ENCODE assay signal across 14 cellular contexts in the genomic region with DNA sequence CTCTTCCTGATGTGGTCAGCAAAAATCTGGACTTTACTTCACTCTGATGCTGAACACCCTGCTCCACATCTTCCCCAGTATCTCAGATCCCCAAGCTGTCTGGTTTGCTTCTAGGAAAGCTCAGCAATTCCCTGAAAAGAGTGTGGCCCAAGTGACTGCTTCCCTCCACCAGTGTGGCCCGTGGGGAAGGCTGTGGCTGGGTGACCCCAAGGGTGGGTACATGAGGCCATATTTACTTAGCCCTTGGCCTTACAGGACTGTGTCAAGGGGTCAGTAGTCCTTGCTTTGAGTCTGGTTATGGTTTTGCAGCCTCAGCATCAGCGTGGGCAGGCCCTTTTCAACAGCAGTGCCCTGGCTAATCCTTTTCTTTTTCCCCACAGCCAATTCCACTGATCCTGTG. TPM values are rescaled to one million over a fixed set of nuclear protein-coding genes. Genes with fewer than 3 reads are reported as not detected.
DNase-seq lines count a peak whose midpoint lies in the region; ATAC-seq, FAIRE-seq and TF ChIP-seq lines count a peak whose summit lies in the region.
"Not testable (repeated sequence)": the region's sequence is repeated elsewhere in the genome, so short reads cannot be mapped to it uniquely, and the experiment has no call there.
"Had no signal": no experiment of that assay in that cellular context is flagged by ENCODE, and none has a peak within 500 bp of the region (broad histone marks: within the 10 kb centered on the region; RNA-seq: fewer than 3 reads in every experiment).

No MANE protein-coding gene starts in this region.

- H3K27ac Mint-ChIP-seq in nephron progenitor cell: peak overlapping the region; percentile 88
- peak overlapping the region; percentile 54 for H3K27ac Mint-ChIP-seq in type B pancreatic cell

- not testable (repeated sequence) for DNase-seq in GM23248; dorsolateral prefrontal cortex; hepatocyte (ENCODE audit: low spot score); HepG2 (ENCODE audit: low spot score); nephron progenitor cell; trophoblast cell; type B pancreatic cell (ENCODE audit: extremely low spot score, unreplicated experiment)
- DNase-seq in K562 (ENCODE audit: extremely low read depth in 1 of 4, low spot score in 3 of 4): peak in 1 of 4 experiments; percentile 15

- H3K4me1 Mint-ChIP-seq in nephron progenitor cell: peaks cover 25% of the 10 kb centered on the region
- not testable (repeated sequence) for H3K4me1 Mint-ChIP-seq in type B pancreatic cell (ENCODE audit: unreplicated experiment)

- WGBS in GM23248 (ENCODE audit: low coverage in 1 of 2, low lambda C conversion rate in 2 of 2, missing lambda C conversion rate in 2 of 2), 2 experiments: 86 to 90% methylated on average over 2 of the region's 2 CpGs
- WGBS in K562 (ENCODE audit: insufficient coverage, low coverage, missing lambda C conversion rate): 9% methylated on average over 1 of the region's 2 CpGs
- 52% methylated on average over 2 of the region's 2 CpGs for WGBS in hepatocyte (ENCODE audit: low lambda C conversion rate, missing lambda C conversion rate)
- WGBS in HepG2 (ENCODE audit: low lambda C conversion rate): 0% methylated on average over 1 of the region's 2 CpGs
- no CpG with 5 or more reads among the region's 2 CpGs for WGBS in trophoblast cell (ENCODE audit: extremely low coverage, insufficient coverage, insufficient read length)

- not testable (repeated sequence) for BruUV-seq in K562 (replicated peaks; lab: Mats Ljungman, UMichigan); HepG2 (replicated peaks; lab: Mats Ljungman, UMichigan)

- in situ Hi-C loops in GM23248 (cut with MboI); K562 (cut with MboI); HepG2 (cut with HindIII; ENCODE audit: extremely low pct_ligation_motif_present, low pct_unique_long_range_greater_than_20kb): not testable (repeated sequence)

- TF ChIP-seq POLR2A in K562 (conservative IDR thresholded peaks at IDR 0.05); HepG2 (IDR thresholded peaks at IDR 0.05; ENCODE audit: insufficient read depth in 1 of 2, low read depth in 2 of 2, low read length in 2 of 2): not testable (repeated sequence)

- H4K8ac ChIP-seq in trophoblast cell (ENCODE audit: low read depth, low read length): not testable (repeated sequence)

- not testable (repeated sequence) for H3K14ac ChIP-seq in trophoblast cell (ENCODE audit: low read length)

- intact Hi-C loops in K562 (cut with micrococcal nuclease); dorsolateral prefrontal cortex (cut with DNase I); HepG2 (cut with micrococcal nuclease; ENCODE audit: unreplicated experiment): not testable (repeated sequence)

- H3K79me1 ChIP-seq in trophoblast cell (ENCODE audit: low read length): not testable (repeated sequence)

- H3K9me2 ChIP-seq in GM23248 (ENCODE audit: insufficient read depth); hepatocyte (replicated peaks; ENCODE audit: insufficient read depth): not testable (repeated sequence)

- peak overlapping the region; percentile 33 for H3K9ac ChIP-seq in GM23248
- H3K9ac ChIP-seq in K562 (ENCODE audit: insufficient read depth in 1 of 2, low read depth in 2 of 2, low read length in 2 of 2); HepG2 (ENCODE audit: insufficient read depth, low read depth, low read length); trophoblast cell (ENCODE audit: low read length): not testable (repeated sequence)

- not testable (repeated sequence) for H3K9me1 ChIP-seq in K562 (ENCODE audit: control insufficient read depth, insufficient read depth, low read length)

- not testable (repeated sequence) for H3K27me3 ChIP-seq in GM23248 (replicated peaks; ENCODE audit: insufficient read depth); K562 (ENCODE audit: control insufficient read depth in 2 of 2, insufficient read depth in 2 of 2, low read length in 2 of 2); dorsolateral prefrontal cortex; hepatocyte; HepG2 (ENCODE audit: control insufficient read depth in 1 of 2, insufficient read depth in 2 of 2, low read length in 2 of 2); trophoblast cell (ENCODE audit: insufficient read depth, low read length)

- not testable (repeated sequence) for FAIRE-seq in K562 (lab: Jason Lieb, UNC)
- peak; percentile 15 for FAIRE-seq in HepG2 (lab: Jason Lieb, UNC)

- not testable (repeated sequence) for H2BK120ac ChIP-seq in trophoblast cell (ENCODE audit: insufficient read depth, low read length, poor library complexity)

- H3K18ac ChIP-seq in trophoblast cell (ENCODE audit: low read length): not testable (repeated sequence)

- peak overlapping the region; percentile 31 for H2BK5ac ChIP-seq in trophoblast cell (ENCODE audit: low read depth, low read length, poor library complexity)

- H2BK12ac ChIP-seq in trophoblast cell (ENCODE audit: low read length): peak overlapping the region; percentile 87

- CTCF ChIA-PET in K562 (lab: Yijun Ruan, JAX; ENCODE audit: low intra/inter-chr PET ratio); HepG2 (lab: Yijun Ruan, JAX; ENCODE audit: low intra/inter-chr PET ratio, low total read pairs): not testable (repeated sequence)

- TF ChIP-seq EP300 in K562 (IDR thresholded peaks at IDR 0.05; ENCODE audit: low read length); HepG2 (IDR thresholded peaks at IDR 0.05; ENCODE audit: low read depth in 2 of 2, low read length in 2 of 2); HepG2 (CRISPR knock-in tag; IDR thresholded peaks at IDR 0.05; ENCODE audit: borderline replicate concordance): not testable (repeated sequence)

- H3K4me2 ChIP-seq in GM23248 (ENCODE audit: unreplicated experiment); K562 (ENCODE audit: insufficient read depth, low read length); HepG2 (ENCODE audit: low read depth, low read length); trophoblast cell (ENCODE audit: low read length): not testable (repeated sequence)
- H3K4me2 ChIP-seq in hepatocyte: peak overlapping the region; percentile 46

- not testable (repeated sequence) for H3K36me3 Mint-ChIP-seq in nephron progenitor cell (ENCODE audit: low read depth); type B pancreatic cell

- H3K4me1 ChIP-seq in GM23248 (ENCODE audit: insufficient read depth); K562 (replicated peaks in 1 of 2; ENCODE audit: control insufficient read depth in 2 of 2, insufficient read depth in 2 of 2, low read length in 2 of 2); HepG2 (ENCODE audit: insufficient read depth, low read length); trophoblast cell (ENCODE audit: control insufficient read depth in 1 of 2, insufficient read depth in 2 of 2, low read length in 2 of 2): not testable (repeated sequence)
- H3K4me1 ChIP-seq in hepatocyte (ENCODE audit: insufficient read depth): peaks cover 13% of the 10 kb centered on the region

- TF ChIP-seq RAD21 in K562 (CRISPR knock-in tag; conservative IDR thresholded peaks at IDR 0.05 in 1 of 2, IDR thresholded peaks at IDR 0.05 in 1 of 2); HepG2 (CRISPR knock-in tag; IDR thresholded peaks at IDR 0.05): not testable (repeated sequence)

- H4K12ac ChIP-seq in trophoblast cell (ENCODE audit: low read depth, low read length): not testable (repeated sequence)

- not testable (repeated sequence) for H2AK5ac ChIP-seq in trophoblast cell (ENCODE audit: low read length)

- H3K4ac ChIP-seq in trophoblast cell (ENCODE audit: low read depth, low read length): not testable (repeated sequence)

- H3K23ac ChIP-seq in trophoblast cell (ENCODE audit: low read length): not testable (repeated sequence)

- H3K9me3 Mint-ChIP-seq in nephron progenitor cell, type B pancreatic cell: not testable (repeated sequence)

- H3K27ac ChIP-seq in GM23248 (peak overlapping the region; percentile 43; the same call in 1 of the 2 replicates), dorsolateral prefrontal cortex (peak overlapping the region in 31 of 59 donors; percentile 13 to 89 (median 66)), hepatocyte (peak overlapping the region; percentile 94)
- not testable (repeated sequence) for H3K27ac ChIP-seq in K562 (ENCODE audit: extremely low read depth, low read depth, low read length); HepG2 (ENCODE audit: extremely low read length, insufficient read depth, low read length); trophoblast cell (ENCODE audit: low read depth, low read length)

- H3K4me3 ChIP-seq in GM23248; K562; dorsolateral prefrontal cortex; hepatocyte; HepG2 (replicated peaks in 1 of 3; ENCODE audit: insufficient read depth in 1 of 3, low read depth in 2 of 3, low read length in 3 of 3); trophoblast cell (ENCODE audit: low read depth, low read length): not testable (repeated sequence)

- not testable (repeated sequence) for H3K27me3 Mint-ChIP-seq in nephron progenitor cell (ENCODE audit: low read depth, poor library complexity); type B pancreatic cell

- H2AFZ ChIP-seq in GM23248 (peak overlapping the region; percentile 75), K562 (ENCODE audit: low read depth, low read length) (peak overlapping the region; percentile 68), hepatocyte (peak overlapping the region; percentile 59)
- H2AFZ ChIP-seq in HepG2 (ENCODE audit: low read length); trophoblast cell (ENCODE audit: insufficient read depth, low read length, poor library complexity): not testable (repeated sequence)

- H3F3A ChIP-seq in GM23248 (ENCODE audit: insufficient read depth): not testable (repeated sequence)

- POLR2A ChIA-PET in K562 (lab: Yijun Ruan, JAX); HepG2 (lab: Yijun Ruan, JAX): not testable (repeated sequence)

- H4K91ac ChIP-seq in trophoblast cell (ENCODE audit: low read depth, low read length): peak overlapping the region; percentile 61

- H3K4me3 Mint-ChIP-seq in nephron progenitor cell, type B pancreatic cell: not testable (repeated sequence)

- TF ChIP-seq CTCF in K562 (IDR thresholded peaks at IDR 0.05 in 2 of 3, conservative IDR thresholded peaks at IDR 0.05 in 1 of 3; ENCODE audit: insufficient read depth in 2 of 3, low read depth in 1 of 3, low read length in 3 of 3); dorsolateral prefrontal cortex (IDR thresholded peaks at IDR 0.05 in 54 of 56, conservative IDR thresholded peaks at IDR 0.05 in 2 of 56; ENCODE audit: low read depth in 1 of 56, partially characterized antibody in 56 of 56); hepatocyte (IDR thresholded peaks at IDR 0.05; ENCODE audit: poor library complexity); HepG2 (CRISPR knock-in tag; IDR thresholded peaks at IDR 0.05); nephron progenitor cell (IDR thresholded peaks at IDR 0.05); type B pancreatic cell (conservative IDR thresholded peaks at IDR 0.05): not testable (repeated sequence)

- not testable (repeated sequence) for H4K20me1 ChIP-seq in GM23248 (ENCODE audit: insufficient read depth); K562 (replicated peaks; ENCODE audit: control insufficient read depth, insufficient read depth, low read length); hepatocyte (ENCODE audit: insufficient read depth, poor library complexity, severe bottlenecking); HepG2 (ENCODE audit: insufficient read depth, low read length)

- H3K36me3 ChIP-seq in GM23248 (ENCODE audit: low read depth); K562 (ENCODE audit: control insufficient read depth, insufficient read depth, low read length); hepatocyte (replicated peaks; ENCODE audit: insufficient read depth, low read depth); HepG2 (replicated peaks in 1 of 2; ENCODE audit: control insufficient read depth in 1 of 2, insufficient read depth in 2 of 2, low read length in 2 of 2); trophoblast cell (ENCODE audit: control insufficient read depth in 1 of 2, insufficient read depth in 2 of 2, low read length in 2 of 2): not testable (repeated sequence)

- not testable (repeated sequence) for H3K79me2 ChIP-seq in GM23248 (ENCODE audit: insufficient read depth); K562 (ENCODE audit: control insufficient read depth, insufficient read depth, low read length); hepatocyte; HepG2 (ENCODE audit: insufficient read depth, low read length); trophoblast cell (ENCODE audit: control insufficient read depth, insufficient read depth, low read length, poor library complexity)

- not testable (repeated sequence) for H3K9me3 ChIP-seq in GM23248 (ENCODE audit: low read depth); K562 (replicated peaks; ENCODE audit: control insufficient read depth, insufficient read depth, low read depth, low read length); hepatocyte (ENCODE audit: low read depth); HepG2 (ENCODE audit: low read length); trophoblast cell (ENCODE audit: insufficient read depth, low read depth, low read length)

- peak; percentile 52 for ATAC-seq in K562
- ATAC-seq in HepG2: not testable (repeated sequence)

RNA-seq across cellular contexts. Expression of gene FCGR3B, which starts 35.8 kb away (rescaled TPM):
- not detected in 2 replicates for total RNA-seq in GM23248 (2014; rRNA removed; shearing (Covaris generic))
- not detected in 2 replicates for polyA plus RNA-seq in GM23248 (2016; fragmentation: Nextera tagmentation; extraction: Ambion mirVana)
- 1.4 and 2.2 TPM in 2 replicates for total RNA-seq in K562 (2011; cell fraction: chromatin; rRNA removed; ENCODE audit: low replicate concordance)
- total RNA-seq in K562 (2011; cell fraction: nucleolus; rRNA removed): 1.3 and 2.0 TPM in 2 replicates
- 2.4 and 2.8 TPM in 2 replicates for total RNA-seq in K562 (2011; cell fraction: nucleoplasm; rRNA removed)
- total RNA-seq in K562 (2014; rRNA removed): 0.08 and 0.18 TPM in 2 replicates
- 0.40 and 0.54 TPM in 2 replicates for total RNA-seq in K562 (2014; rRNA removed; fragmentation: Illumina TruSeq; extraction: Trizol)
- total RNA-seq in K562 (2015; rRNA removed; fragmentation: Illumina TruSeq; extraction: Trizol): 0.19 and 0.36 TPM in 2 replicates
- total RNA-seq in K562 (2021): 0.11 and 0.49 TPM in 2 replicates
- polyA plus RNA-seq in K562 (2011; rRNA removed): 0.87 and 1.1 TPM in 2 replicates
- polyA plus RNA-seq in K562 (2011; cell fraction: cytosol; rRNA removed): 0.18 and 0.25 TPM in 2 replicates
- 0.95 and 1.6 TPM in 2 replicates for polyA plus RNA-seq in K562 (2011; cell fraction: nucleus; rRNA removed)
- polyA plus RNA-seq in K562 (2012): 0.55 and 1.00 TPM in 2 replicates
- polyA plus RNA-seq in K562 (2014; fragmentation: Illumina TruSeq; extraction: Trizol): 0.27 and 0.35 TPM in 2 replicates
- polyA plus RNA-seq in K562 (2014; fragmentation: Nextera tagmentation; extraction: Ambion mirVana): under 1 TPM; 0.41 TPM
- polyA plus RNA-seq in K562 (2014; rRNA removed): 0.27 and 0.36 TPM in 2 replicates
- polyA minus RNA-seq in K562 (2011; rRNA and poly(A)+ RNA removed): 1.1 and 1.4 TPM in 2 replicates
- polyA minus RNA-seq in K562 (2011; cell fraction: cytosol; rRNA and poly(A)+ RNA removed): not detected in 2 replicates
- 0.94 and 2.4 TPM in 2 replicates for polyA minus RNA-seq in K562 (2011; cell fraction: nucleus; rRNA and poly(A)+ RNA removed)
- 10 to 100 TPM in 3 of 120 experiments, 1 to 10 TPM in 105, under 1 TPM in 8, not detected in 4; 0.34 to 19.7 (median 2.7) TPM for total RNA-seq in dorsolateral prefrontal cortex
- total RNA-seq in hepatocyte: not detected in 2 replicates
- 0.40 TPM in 1 of 2 replicates, not detected in the other for polyA plus RNA-seq in hepatocyte
- not detected in 2 replicates for total RNA-seq in HepG2 (2016; rRNA removed; fragmentation: Illumina TruSeq; extraction: Trizol)
- not detected in 2 replicates for total RNA-seq in HepG2 (2016; cell fraction: cytosol; rRNA removed; fragmentation: Illumina TruSeq; extraction: Trizol; ENCODE audit: low read depth)
- not detected in 2 replicates for total RNA-seq in HepG2 (2016; cell fraction: insoluble cytoplasmic fraction; rRNA removed; fragmentation: Illumina TruSeq; extraction: Trizol)
- total RNA-seq in HepG2 (2016; cell fraction: membrane; rRNA removed; fragmentation: Illumina TruSeq; extraction: Trizol): not detected in 2 replicates
- total RNA-seq in HepG2 (2016; cell fraction: nucleus; rRNA removed; fragmentation: Illumina TruSeq; extraction: Trizol): not detected in 2 replicates
- not detected in 2 replicates for polyA plus RNA-seq in HepG2 (2011; rRNA removed)
- polyA plus RNA-seq in HepG2 (2011; cell fraction: cytosol; rRNA removed): not detected in 2 replicates
- polyA plus RNA-seq in HepG2 (2011; cell fraction: nucleus; rRNA removed): not detected in 2 replicates
- not detected in 2 replicates for polyA plus RNA-seq in HepG2 (2012)
- polyA plus RNA-seq in HepG2 (2016; cell fraction: cytosol; fragmentation: Illumina TruSeq; extraction: Trizol; ENCODE audit: low read depth): not detected in 2 replicates
- not detected in 2 replicates for polyA plus RNA-seq in HepG2 (2016; cell fraction: insoluble cytoplasmic fraction; fragmentation: Illumina TruSeq; extraction: Trizol; ENCODE audit: low read depth)
- not detected in 2 replicates for polyA plus RNA-seq in HepG2 (2016; cell fraction: membrane; fragmentation: Illumina TruSeq; extraction: Trizol; ENCODE audit: low read depth)
- not detected in 2 replicates for polyA plus RNA-seq in HepG2 (2016; cell fraction: nucleus; fragmentation: Illumina TruSeq; extraction: Trizol; ENCODE audit: insufficient read depth, low read depth)
- polyA minus RNA-seq in HepG2 (2011; rRNA and poly(A)+ RNA removed; ENCODE audit: low replicate concordance): not detected in 2 replicates
- not detected in 2 replicates for polyA minus RNA-seq in HepG2 (2011; cell fraction: cytosol; rRNA and poly(A)+ RNA removed)
- polyA minus RNA-seq in HepG2 (2011; cell fraction: nucleus; rRNA and poly(A)+ RNA removed): not detected in 2 replicates
- not detected in 2 replicates for polyA plus RNA-seq in trophoblast cell (2013)
- total RNA-seq in type B pancreatic cell (ENCODE audit: low replicate concordance): not detected in 2 replicates
- total RNA-seq: Calu3, H1, IMR-90, PC-9, RPMI7951 had no signal
- polyA plus RNA-seq: BJ, H1, IMR-90 had no signal

RNA-seq across cellular contexts. Expression of gene FCGR3A, which starts 45.6 kb away (rescaled TPM):
- not detected in 2 replicates for total RNA-seq in GM23248 (2014; rRNA removed; shearing (Covaris generic))
- polyA plus RNA-seq in GM23248 (2016; fragmentation: Nextera tagmentation; extraction: Ambion mirVana): not detected in 2 replicates
- total RNA-seq in K562 (2011; cell fraction: chromatin; rRNA removed; ENCODE audit: low replicate concordance): 0.81 and 1.4 TPM in 2 replicates
- 0.39 and 0.67 TPM in 2 replicates for total RNA-seq in K562 (2011; cell fraction: nucleolus; rRNA removed)
- total RNA-seq in K562 (2011; cell fraction: nucleoplasm; rRNA removed): 1.2 and 1.7 TPM in 2 replicates
- total RNA-seq in K562 (2014; rRNA removed): 0.12 TPM in 1 of 2 replicates, not detected in the other
- total RNA-seq in K562 (2014; rRNA removed; fragmentation: Illumina TruSeq; extraction: Trizol): not detected in 2 replicates
- total RNA-seq in K562 (2015; rRNA removed; fragmentation: Illumina TruSeq; extraction: Trizol): 0.11 TPM in 2 replicates
- total RNA-seq in K562 (2021): 0.29 and 0.56 TPM in 2 replicates
- polyA plus RNA-seq in K562 (2011; rRNA removed): 0.24 and 0.32 TPM in 2 replicates
- polyA plus RNA-seq in K562 (2011; cell fraction: cytosol; rRNA removed): 0.04 and 0.18 TPM in 2 replicates
- polyA plus RNA-seq in K562 (2011; cell fraction: nucleus; rRNA removed): 0.37 and 0.51 TPM in 2 replicates
- polyA plus RNA-seq in K562 (2012): 0.21 TPM in 2 replicates
- 0.11 TPM in 1 of 2 replicates, not detected in the other for polyA plus RNA-seq in K562 (2014; fragmentation: Illumina TruSeq; extraction: Trizol)
- polyA plus RNA-seq in K562 (2014; fragmentation: Nextera tagmentation; extraction: Ambion mirVana): under 1 TPM; 0.04 to 0.15 TPM
- polyA plus RNA-seq in K562 (2014; rRNA removed): 0.04 and 0.13 TPM in 2 replicates
- 0.45 and 0.49 TPM in 2 replicates for polyA minus RNA-seq in K562 (2011; rRNA and poly(A)+ RNA removed)
- polyA minus RNA-seq in K562 (2011; cell fraction: cytosol; rRNA and poly(A)+ RNA removed): not detected in 2 replicates
- polyA minus RNA-seq in K562 (2011; cell fraction: nucleus; rRNA and poly(A)+ RNA removed): 0.54 and 1.1 TPM in 2 replicates
- total RNA-seq in dorsolateral prefrontal cortex: 100 to 1,000 TPM in 6 of 120 experiments, 10 to 100 TPM in 105, 1 to 10 TPM in 9; 3.5 to 144 (median 28.1) TPM
- 0.17 and 2.2 TPM in 2 replicates for total RNA-seq in hepatocyte
- 0.31 and 0.80 TPM in 2 replicates for polyA plus RNA-seq in hepatocyte
- total RNA-seq in HepG2 (2016; rRNA removed; fragmentation: Illumina TruSeq; extraction: Trizol): not detected in 2 replicates
- not detected in 2 replicates for total RNA-seq in HepG2 (2016; cell fraction: cytosol; rRNA removed; fragmentation: Illumina TruSeq; extraction: Trizol; ENCODE audit: low read depth)
- not detected in 2 replicates for total RNA-seq in HepG2 (2016; cell fraction: insoluble cytoplasmic fraction; rRNA removed; fragmentation: Illumina TruSeq; extraction: Trizol)
- not detected in 2 replicates for total RNA-seq in HepG2 (2016; cell fraction: membrane; rRNA removed; fragmentation: Illumina TruSeq; extraction: Trizol)
- total RNA-seq in HepG2 (2016; cell fraction: nucleus; rRNA removed; fragmentation: Illumina TruSeq; extraction: Trizol): not detected in 2 replicates
- not detected in 2 replicates for polyA plus RNA-seq in HepG2 (2011; rRNA removed)
- polyA plus RNA-seq in HepG2 (2011; cell fraction: cytosol; rRNA removed): not detected in 2 replicates
- not detected in 2 replicates for polyA plus RNA-seq in HepG2 (2011; cell fraction: nucleus; rRNA removed)
- not detected in 2 replicates for polyA plus RNA-seq in HepG2 (2012)
- not detected in 2 replicates for polyA plus RNA-seq in HepG2 (2016; cell fraction: cytosol; fragmentation: Illumina TruSeq; extraction: Trizol; ENCODE audit: low read depth)
- not detected in 2 replicates for polyA plus RNA-seq in HepG2 (2016; cell fraction: insoluble cytoplasmic fraction; fragmentation: Illumina TruSeq; extraction: Trizol; ENCODE audit: low read depth)
- not detected in 2 replicates for polyA plus RNA-seq in HepG2 (2016; cell fraction: membrane; fragmentation: Illumina TruSeq; extraction: Trizol; ENCODE audit: low read depth)
- not detected in 2 replicates for polyA plus RNA-seq in HepG2 (2016; cell fraction: nucleus; fragmentation: Illumina TruSeq; extraction: Trizol; ENCODE audit: insufficient read depth, low read depth)
- not detected in 2 replicates for polyA minus RNA-seq in HepG2 (2011; rRNA and poly(A)+ RNA removed; ENCODE audit: low replicate concordance)
- not detected in 2 replicates for polyA minus RNA-seq in HepG2 (2011; cell fraction: cytosol; rRNA and poly(A)+ RNA removed)
- polyA minus RNA-seq in HepG2 (2011; cell fraction: nucleus; rRNA and poly(A)+ RNA removed): not detected in 2 replicates
- 0.01 and 0.04 TPM in 2 replicates for polyA plus RNA-seq in trophoblast cell (2013)
- total RNA-seq in type B pancreatic cell (ENCODE audit: low replicate concordance): 0.17 TPM in 1 of 2 replicates, not detected in the other
- total RNA-seq: Calu3, H1, IMR-90, PC-9, RPMI7951 had no signal
- polyA plus RNA-seq: BJ, H1, IMR-90 had no signal
